In the genomic region with DNA sequence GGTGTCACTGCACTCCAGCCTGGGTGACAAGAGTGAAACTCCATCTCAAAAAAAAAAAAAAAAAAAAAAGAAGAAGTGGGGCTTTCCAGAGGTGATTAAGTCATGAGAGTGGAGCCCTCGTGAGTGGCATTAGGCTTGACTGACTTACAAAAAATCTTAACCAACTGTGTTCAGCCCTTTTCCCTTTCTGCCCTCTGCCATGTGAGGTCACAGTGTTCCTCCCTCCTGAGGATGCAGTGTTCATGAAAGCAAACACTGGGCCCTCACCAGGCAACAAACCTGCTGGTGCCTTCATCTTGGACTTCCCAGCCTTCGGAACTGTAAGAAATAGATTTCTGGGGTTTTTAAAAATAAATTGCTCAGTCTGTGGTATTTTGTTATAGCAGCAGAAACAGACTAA, we compare ENCODE assay signal across 10 cellular contexts. TPM values are rescaled to one million over a fixed set of nuclear protein-coding genes. Genes with fewer than 3 reads are reported as not detected.
A peak's percentile ranks its signal among the peaks of the same experiment; 100 is the strongest.
DNase-seq lines count a peak whose midpoint lies in the region; ATAC-seq and TF ChIP-seq lines count a peak whose summit lies in the region.
"Had no signal": no experiment of that assay in that cellular context is flagged by ENCODE, and none has a peak within 500 bp of the region (broad histone marks: within the 10 kb centered on the region; RNA-seq: fewer than 3 reads in every experiment).

No MANE protein-coding gene starts in this region.

- intact Hi-C loops in lower lobe of right lung (cut with DNase I): no loop called here

- H3K9me3 ChIP-seq in lower lobe of right lung: no peaks in the 10 kb centered on the region
- H3K9me3 ChIP-seq: pancreas had no signal

- H3K4me3 ChIP-seq in lower lobe of right lung: no peak overlapping the region
- H3K4me3 ChIP-seq: pancreas had no signal

- H3K4me1 ChIP-seq in lower lobe of right lung: no peaks in the 10 kb centered on the region
- H3K4me1 ChIP-seq: pancreas had no signal

- no peaks in the 10 kb centered on the region for H3K27me3 ChIP-seq in lower lobe of right lung (ENCODE audit: low read depth)
- H3K27me3 ChIP-seq: pancreas had no signal

- TF ChIP-seq CTCF in lower lobe of right lung (IDR thresholded peaks at IDR 0.05): no peak

- DNase-seq in lower lobe of right lung: no peak
- DNase-seq in stimulated activated CD4-positive, alpha-beta T cell treated with anti-CD3 and anti-CD28 coated beads, Interleukin-4, amount 100 ng/mL, for 1 hour: no peak
- no peak for DNase-seq in kidney glomerular epithelial cell (lab: John Stamatoyannopoulos, UW)
- no peak for DNase-seq in Ammon's horn (ENCODE audit: low spot score)
- DNase-seq: activated naive CD8-positive, alpha-beta T cell treated with anti-CD3 and anti-CD28 coated beads, Interleukin-2, amount 10 ng/mL, durations not matched to agents 7 days and 5 days; H9 had no signal

- ATAC-seq in GM18873 (IDR thresholded peaks at IDR 0.05; ENCODE audit: low FRiP score, unreplicated experiment) (peak; percentile 99), GM21529 (IDR thresholded peaks at IDR 0.05; ENCODE audit: unreplicated experiment) (peak; percentile 93), HG03460 (IDR thresholded peaks at IDR 0.05; ENCODE audit: unreplicated experiment) (peak; percentile 88), lower lobe of right lung (peak; percentile 47 to 71)

- no peak overlapping the region for H3K27ac ChIP-seq in lower lobe of right lung
- H3K27ac ChIP-seq: pancreas had no signal

- H3K36me3 ChIP-seq in lower lobe of right lung: no peaks in the 10 kb centered on the region
- H3K36me3 ChIP-seq: pancreas had no signal

RNA-seq across cellular contexts. Expression of a gene that starts 37.0 kb away (rescaled TPM):
- 12.7 TPM for total RNA-seq in lower lobe of right lung

RNA-seq across cellular contexts. Expression of a gene that starts 49.2 kb away (rescaled TPM):
- total RNA-seq in lower lobe of right lung: 25.6 TPM
